ENCODE assay signal across 2 cellular contexts in the genomic region with DNA sequence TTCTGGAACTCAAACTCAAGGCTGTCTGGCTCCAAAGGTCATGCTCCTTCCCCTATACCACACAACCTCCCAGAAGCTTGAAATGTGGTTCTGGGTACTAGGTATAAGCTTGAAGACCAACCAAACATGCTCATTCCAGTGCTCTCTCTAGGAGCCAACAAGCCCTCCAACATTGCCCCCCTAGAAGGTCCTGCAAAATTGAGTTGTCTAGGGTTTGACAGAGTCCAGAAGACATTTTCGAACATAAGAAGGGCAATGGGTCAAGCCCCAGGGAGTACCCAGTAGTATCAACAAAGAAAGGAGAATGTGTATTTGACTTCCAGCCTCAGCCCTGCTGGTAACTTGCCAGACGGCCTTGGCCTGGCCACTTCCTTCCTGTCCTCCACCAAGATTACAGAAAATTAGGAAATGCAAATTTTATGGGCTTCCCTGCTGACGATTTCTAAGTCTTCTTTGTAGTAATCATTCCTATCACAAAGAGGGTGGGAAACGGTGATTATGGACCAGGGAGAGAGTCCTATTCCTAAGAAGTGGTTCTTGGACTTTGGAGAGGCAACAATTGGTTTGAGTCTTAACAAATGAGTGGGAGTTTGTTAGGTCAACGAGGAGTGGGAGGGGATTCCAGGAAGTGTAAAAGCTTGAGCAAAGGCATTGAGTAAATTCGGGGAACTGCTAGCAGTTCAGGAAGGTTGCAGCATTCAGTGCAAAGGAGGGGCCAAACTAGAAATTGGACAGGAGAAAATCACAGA.
A peak's percentile ranks its signal among the peaks of the same experiment; 100 is the strongest.
TF ChIP-seq lines count a peak whose summit lies in the region.

No MANE protein-coding gene starts in this region.

TF ChIP-seq in liver, 16 proteins besides CTCF, POLR2A, EP300 and RAD21:
- TF ChIP-seq, protein P1, sequence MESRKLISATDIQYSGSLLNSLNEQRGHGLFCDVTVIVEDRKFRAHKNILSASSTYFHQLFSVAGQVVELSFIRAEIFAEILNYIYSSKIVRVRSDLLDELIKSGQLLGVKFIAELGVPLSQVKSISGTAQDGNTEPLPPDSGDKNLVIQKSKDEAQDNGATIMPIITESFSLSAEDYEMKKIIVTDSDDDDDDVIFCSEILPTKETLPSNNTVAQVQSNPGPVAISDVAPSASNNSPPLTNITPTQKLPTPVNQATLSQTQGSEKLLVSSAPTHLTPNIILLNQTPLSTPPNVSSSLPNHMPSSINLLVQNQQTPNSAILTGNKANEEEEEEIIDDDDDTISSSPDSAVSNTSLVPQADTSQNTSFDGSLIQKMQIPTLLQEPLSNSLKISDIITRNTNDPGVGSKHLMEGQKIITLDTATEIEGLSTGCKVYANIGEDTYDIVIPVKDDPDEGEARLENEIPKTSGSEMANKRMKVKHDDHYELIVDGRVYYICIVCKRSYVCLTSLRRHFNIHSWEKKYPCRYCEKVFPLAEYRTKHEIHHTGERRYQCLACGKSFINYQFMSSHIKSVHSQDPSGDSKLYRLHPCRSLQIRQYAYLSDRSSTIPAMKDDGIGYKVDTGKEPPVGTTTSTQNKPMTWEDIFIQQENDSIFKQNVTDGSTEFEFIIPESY (IDR thresholded peaks at IDR 0.05): no peak
- TF ChIP-seq SP1 (IDR thresholded peaks at IDR 0.05): peak; percentile 8
- TF ChIP-seq NR2F2 (IDR thresholded peaks at IDR 0.05): peak; percentile 93
- TF ChIP-seq, protein P2, sequence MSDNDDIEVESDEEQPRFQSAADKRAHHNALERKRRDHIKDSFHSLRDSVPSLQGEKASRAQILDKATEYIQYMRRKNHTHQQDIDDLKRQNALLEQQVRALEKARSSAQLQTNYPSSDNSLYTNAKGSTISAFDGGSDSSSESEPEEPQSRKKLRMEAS (IDR thresholded peaks at IDR 0.05): peak; percentile 62
- no peak for TF ChIP-seq JUND (IDR thresholded peaks at IDR 0.05)
- TF ChIP-seq GABPA (IDR thresholded peaks at IDR 0.05 in 1 of 2, conservative IDR thresholded peaks at IDR 0.05 in 1 of 2): no peak
- peak in 1 of 2 donors; percentile 52 for TF ChIP-seq EGR1 (IDR thresholded peaks at IDR 0.05; ENCODE audit: low read depth in 2 of 2)
TF ChIP-seq in liver: peak in this region for 4.

TF ChIP-seq in HepG2, 621 proteins besides CTCF, POLR2A, EP300 and RAD21:
- TF ChIP-seq ZNF24 (IDR thresholded peaks at IDR 0.05) (no peak), ZFAT (CRISPR knock-in tag; conservative IDR thresholded peaks at IDR 0.05) (no peak), ZNF879 (CRISPR knock-in tag; IDR thresholded peaks at IDR 0.05) (no peak)
- TF ChIP-seq, protein P3, sequence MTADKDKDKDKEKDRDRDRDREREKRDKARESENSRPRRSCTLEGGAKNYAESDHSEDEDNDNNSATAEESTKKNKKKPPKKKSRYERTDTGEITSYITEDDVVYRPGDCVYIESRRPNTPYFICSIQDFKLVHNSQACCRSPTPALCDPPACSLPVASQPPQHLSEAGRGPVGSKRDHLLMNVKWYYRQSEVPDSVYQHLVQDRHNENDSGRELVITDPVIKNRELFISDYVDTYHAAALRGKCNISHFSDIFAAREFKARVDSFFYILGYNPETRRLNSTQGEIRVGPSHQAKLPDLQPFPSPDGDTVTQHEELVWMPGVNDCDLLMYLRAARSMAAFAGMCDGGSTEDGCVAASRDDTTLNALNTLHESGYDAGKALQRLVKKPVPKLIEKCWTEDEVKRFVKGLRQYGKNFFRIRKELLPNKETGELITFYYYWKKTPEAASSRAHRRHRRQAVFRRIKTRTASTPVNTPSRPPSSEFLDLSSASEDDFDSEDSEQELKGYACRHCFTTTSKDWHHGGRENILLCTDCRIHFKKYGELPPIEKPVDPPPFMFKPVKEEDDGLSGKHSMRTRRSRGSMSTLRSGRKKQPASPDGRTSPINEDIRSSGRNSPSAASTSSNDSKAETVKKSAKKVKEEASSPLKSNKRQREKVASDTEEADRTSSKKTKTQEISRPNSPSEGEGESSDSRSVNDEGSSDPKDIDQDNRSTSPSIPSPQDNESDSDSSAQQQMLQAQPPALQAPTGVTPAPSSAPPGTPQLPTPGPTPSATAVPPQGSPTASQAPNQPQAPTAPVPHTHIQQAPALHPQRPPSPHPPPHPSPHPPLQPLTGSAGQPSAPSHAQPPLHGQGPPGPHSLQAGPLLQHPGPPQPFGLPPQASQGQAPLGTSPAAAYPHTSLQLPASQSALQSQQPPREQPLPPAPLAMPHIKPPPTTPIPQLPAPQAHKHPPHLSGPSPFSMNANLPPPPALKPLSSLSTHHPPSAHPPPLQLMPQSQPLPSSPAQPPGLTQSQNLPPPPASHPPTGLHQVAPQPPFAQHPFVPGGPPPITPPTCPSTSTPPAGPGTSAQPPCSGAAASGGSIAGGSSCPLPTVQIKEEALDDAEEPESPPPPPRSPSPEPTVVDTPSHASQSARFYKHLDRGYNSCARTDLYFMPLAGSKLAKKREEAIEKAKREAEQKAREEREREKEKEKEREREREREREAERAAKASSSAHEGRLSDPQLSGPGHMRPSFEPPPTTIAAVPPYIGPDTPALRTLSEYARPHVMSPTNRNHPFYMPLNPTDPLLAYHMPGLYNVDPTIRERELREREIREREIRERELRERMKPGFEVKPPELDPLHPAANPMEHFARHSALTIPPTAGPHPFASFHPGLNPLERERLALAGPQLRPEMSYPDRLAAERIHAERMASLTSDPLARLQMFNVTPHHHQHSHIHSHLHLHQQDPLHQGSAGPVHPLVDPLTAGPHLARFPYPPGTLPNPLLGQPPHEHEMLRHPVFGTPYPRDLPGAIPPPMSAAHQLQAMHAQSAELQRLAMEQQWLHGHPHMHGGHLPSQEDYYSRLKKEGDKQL (CRISPR knock-in tag; IDR thresholded peaks at IDR 0.05; ENCODE audit: low read depth): no peak
- TF ChIP-seq, protein P4, sequence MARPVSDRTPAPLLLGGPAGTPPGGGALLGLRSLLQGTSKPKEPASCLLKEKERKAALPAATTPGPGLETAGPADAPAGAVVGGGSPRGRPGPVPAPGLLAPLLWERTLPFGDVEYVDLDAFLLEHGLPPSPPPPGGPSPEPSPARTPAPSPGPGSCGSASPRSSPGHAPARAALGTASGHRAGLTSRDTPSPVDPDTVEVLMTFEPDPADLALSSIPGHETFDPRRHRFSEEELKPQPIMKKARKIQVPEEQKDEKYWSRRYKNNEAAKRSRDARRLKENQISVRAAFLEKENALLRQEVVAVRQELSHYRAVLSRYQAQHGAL (CRISPR knock-in tag; IDR thresholded peaks at IDR 0.05; ENCODE audit: not compliant biosample characterization): no peak
TF ChIP-seq in HepG2: peak in this region for 0.
